In the genomic region with DNA sequence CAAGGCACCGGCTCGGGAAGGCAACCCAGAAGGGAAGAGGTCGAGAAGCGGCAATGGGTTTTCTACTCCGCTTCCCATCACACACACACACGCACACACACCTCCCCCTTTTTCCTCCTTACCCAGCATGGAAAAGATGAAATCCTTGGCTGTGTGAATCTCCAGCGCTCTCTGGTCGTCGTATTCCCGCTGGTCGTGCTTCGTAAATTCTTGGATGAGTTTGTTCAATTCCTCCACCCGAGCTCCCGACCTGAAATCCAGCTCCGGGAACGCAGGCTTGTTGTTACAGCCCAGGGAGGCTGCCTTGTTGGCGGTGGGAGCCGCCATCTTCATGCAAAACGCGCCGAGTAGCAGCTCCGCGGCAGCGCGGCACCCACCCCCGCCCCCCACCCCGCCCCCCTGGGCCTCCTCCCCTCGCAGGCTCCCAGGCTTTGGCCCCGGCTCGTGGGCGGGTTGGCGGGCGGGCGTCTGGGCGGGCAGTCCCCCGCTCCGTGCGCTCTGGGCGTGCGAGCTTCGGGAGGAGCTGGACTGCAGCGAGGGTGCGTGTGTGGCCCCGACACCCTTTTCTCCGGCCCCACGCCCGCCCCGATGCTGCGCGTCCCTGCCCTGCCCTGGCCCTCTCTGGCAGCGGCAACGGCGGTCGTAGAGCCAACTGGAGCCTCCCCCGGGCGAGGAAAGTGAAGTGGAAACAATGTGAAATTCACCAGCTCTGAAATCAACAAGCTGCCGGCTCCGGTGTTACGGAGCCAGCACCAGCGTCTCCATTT, we compare ENCODE assay signal across 8 cellular contexts. TPM values are rescaled to one million over a fixed set of nuclear protein-coding genes. Genes with fewer than 3 reads are reported as not detected.
DNase-seq lines count a peak whose midpoint lies in the region; ATAC-seq and TF ChIP-seq lines count a peak whose summit lies in the region.

A gene with protein sequence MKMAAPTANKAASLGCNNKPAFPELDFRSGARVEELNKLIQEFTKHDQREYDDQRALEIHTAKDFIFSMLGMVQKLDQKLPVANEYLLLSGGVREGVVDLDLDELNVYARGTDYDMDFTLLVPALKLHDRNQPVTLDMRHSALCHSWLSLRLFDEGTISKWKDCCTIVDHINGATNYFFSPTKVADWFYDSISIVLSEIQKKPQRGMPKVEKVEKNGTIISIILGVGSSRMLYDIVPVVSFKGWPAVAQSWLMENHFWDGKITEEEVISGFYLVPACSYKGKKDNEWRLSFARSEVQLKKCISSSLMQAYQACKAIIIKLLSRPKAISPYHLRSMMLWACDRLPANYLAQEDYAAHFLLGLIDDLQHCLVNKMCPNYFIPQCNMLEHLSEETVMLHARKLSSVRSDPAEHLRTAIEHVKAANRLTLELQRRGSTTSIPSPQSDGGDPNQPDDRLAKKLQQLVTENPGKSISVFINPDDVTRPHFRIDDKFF (minus strand): TSS at position 349 of the 767 bp plus-strand sequence. CDS start 16 bp downstream, at position 333.

- peak within 1 kb of the TSS; percentile 76 for H3K4me3 ChIP-seq in NT2/D1 (ENCODE audit: insufficient read length, low read depth)
- H3K4me3 ChIP-seq in esophagus muscularis mucosa = peak within 1 kb of the TSS; percentile 80 to 86 (median 84)
- H3K4me3 ChIP-seq in mucosa of stomach (ENCODE audit: low read length) = peak within 1 kb of the TSS; percentile 96

- peaks cover 17% of the 10 kb centered on the region for H3K27me3 Mint-ChIP-seq in activated T-helper 1 cell treated with anti-CD3 and anti-CD28 coated beads, Interleukin-12 subunit alpha, Interleukin-12 subunit beta, Interleukin-2, Interleukin-4 antibody, amounts not matched to agents 30 ng/mL and 10 ng/mL and 1 ng/mL, durations not matched to agents 14 hours and 24 hours and 36 hours (ENCODE audit: insufficient read depth)

- ATAC-seq in GM21423 (IDR thresholded peaks at IDR 0.05; ENCODE audit: unreplicated experiment) = peak; percentile 51

- H3K9me3 Mint-ChIP-seq in activated T-helper 1 cell treated with anti-CD3 and anti-CD28 coated beads, Interleukin-12 subunit alpha, Interleukin-12 subunit beta, Interleukin-2, Interleukin-4 antibody, amounts not matched to agents 30 ng/mL and 10 ng/mL and 1 ng/mL, durations not matched to agents 14 hours and 24 hours and 36 hours = no peaks in the 10 kb centered on the region

- peaks cover 46% of the 10 kb centered on the region for H3K4me1 Mint-ChIP-seq in activated T-helper 1 cell treated with anti-CD3 and anti-CD28 coated beads, Interleukin-12 subunit alpha, Interleukin-12 subunit beta, Interleukin-2, Interleukin-4 antibody, amounts not matched to agents 30 ng/mL and 10 ng/mL and 1 ng/mL, durations not matched to agents 14 hours and 24 hours and 36 hours (ENCODE audit: low read depth)

- H3K36me3 ChIP-seq in NT2/D1 (ENCODE audit: insufficient read depth, insufficient read length, low read length) (no peaks in the 10 kb centered on the region), esophagus muscularis mucosa (no peaks in the 10 kb centered on the region), mucosa of stomach (ENCODE audit: control insufficient read depth, insufficient read depth, low read length) (no peaks in the 10 kb centered on the region)

- peak in 2 of 3 experiments; percentile 4 to 8 for TF ChIP-seq CTCF in esophagus muscularis mucosa (IDR thresholded peaks at IDR 0.05)

- no peak for TF ChIP-seq POLR2A in esophagus muscularis mucosa (IDR thresholded peaks at IDR 0.05; ENCODE audit: low read depth)

- H3K4me1 ChIP-seq in NT2/D1 (ENCODE audit: insufficient read depth, insufficient read length) (peaks cover 5% of the 10 kb centered on the region), esophagus muscularis mucosa (peaks cover 27 to 62% (median 49%) of the 10 kb centered on the region in 4 donors), mucosa of stomach (ENCODE audit: control insufficient read depth, insufficient read depth, low read length) (peaks cover 16% of the 10 kb centered on the region)

- H3K36me3 Mint-ChIP-seq in activated T-helper 1 cell treated with anti-CD3 and anti-CD28 coated beads, Interleukin-12 subunit alpha, Interleukin-12 subunit beta, Interleukin-2, Interleukin-4 antibody, amounts not matched to agents 30 ng/mL and 10 ng/mL and 1 ng/mL, durations not matched to agents 14 hours and 24 hours and 36 hours (ENCODE audit: low read depth) = peaks cover 12% of the 10 kb centered on the region

- H3K27ac ChIP-seq in esophagus muscularis mucosa (replicated peaks in 1 of 4) = peak within 1 kb of the TSS; percentile 91 to 96 (median 94)

- peak within 1 kb of the TSS; percentile 87 for H3K9ac ChIP-seq in NT2/D1 (ENCODE audit: insufficient read length, low read depth)
- H3K9ac ChIP-seq in mucosa of stomach (ENCODE audit: low read length) = peak within 1 kb of the TSS; percentile 86

- intact Hi-C loops in activated T-helper 1 cell treated with anti-CD3 and anti-CD28 coated beads, Interleukin-12 subunit alpha, Interleukin-12 subunit beta, Interleukin-2, Interleukin-4 antibody, amounts not matched to agents 30 ng/mL and 10 ng/mL and 1 ng/mL, durations not matched to agents 14 hours and 24 hours and 36 hours (cut with micrococcal nuclease) = loop anchor here (1.0 to 5.0 kb wide), 10 partner anchors 17 to 350 kb away; no protein-coding TSS in a partner anchor
- intact Hi-C loops in esophagus muscularis mucosa (cut with DNase I) = loop anchor here (2.0 to 5.0 kb wide), 3 partner anchors 85 to 125 kb away; no protein-coding TSS in a partner anchor

- WGBS in esophagus muscularis mucosa = 1% methylated on average over 34 of the region's 60 CpGs

- DNase-seq in DMS53 (lab: John Stamatoyannopoulos, UW) = peak; percentile 87
- peak; percentile 85 for DNase-seq in HT1080 (ENCODE audit: low read depth)
- DNase-seq in NT2/D1 (ENCODE audit: low read depth, low spot score) = peak; percentile 52
- peak; percentile 73 for DNase-seq in activated T-helper 1 cell treated with anti-CD3 and anti-CD28 coated beads, Interleukin-12 subunit alpha, Interleukin-12 subunit beta, Interleukin-2, Interleukin-4 antibody, amounts not matched to agents 30 ng/mL and 10 ng/mL and 1 ng/mL, durations not matched to agents 14 hours and 24 hours and 36 hours (ENCODE audit: low spot score)
- peak; percentile 93 for DNase-seq in esophagus muscularis mucosa (ENCODE audit: extremely low spot score)
- peak; percentile 79 for DNase-seq in stimulated activated naive CD4-positive, alpha-beta T cell treated with Interleukin-2 at 50 U/mL for 16 hours (lab: John Stamatoyannopoulos, UW)

- H3K27me3 ChIP-seq in NT2/D1 (ENCODE audit: insufficient read depth, insufficient read length) = peaks cover 3% of the 10 kb centered on the region
- no peaks in the 10 kb centered on the region for H3K27me3 ChIP-seq in esophagus muscularis mucosa
- H3K27me3 ChIP-seq in mucosa of stomach (ENCODE audit: control insufficient read depth, insufficient read depth, low read length) = no peaks in the 10 kb centered on the region

- H3K9me3 ChIP-seq in NT2/D1 (ENCODE audit: insufficient read depth, low read length) (no peaks in the 10 kb centered on the region), esophagus muscularis mucosa (no peaks in the 10 kb centered on the region), mucosa of stomach (ENCODE audit: control insufficient read depth, low read length) (no peaks in the 10 kb centered on the region)

- no peak for TF ChIP-seq EP300 in esophagus muscularis mucosa (IDR thresholded peaks at IDR 0.05)

- peak within 1 kb of the TSS; percentile 96 for H3K27ac Mint-ChIP-seq in activated T-helper 1 cell treated with anti-CD3 and anti-CD28 coated beads, Interleukin-12 subunit alpha, Interleukin-12 subunit beta, Interleukin-2, Interleukin-4 antibody, amounts not matched to agents 30 ng/mL and 10 ng/mL and 1 ng/mL, durations not matched to agents 14 hours and 24 hours and 36 hours

- H3K4me3 Mint-ChIP-seq in activated T-helper 1 cell treated with anti-CD3 and anti-CD28 coated beads, Interleukin-12 subunit alpha, Interleukin-12 subunit beta, Interleukin-2, Interleukin-4 antibody, amounts not matched to agents 30 ng/mL and 10 ng/mL and 1 ng/mL, durations not matched to agents 14 hours and 24 hours and 36 hours = peak within 1 kb of the TSS; percentile 95

RNA-seq across cellular contexts. Expression of the gene that starts here (rescaled TPM):
- 16.1 and 17.8 TPM in 2 replicates for total RNA-seq in HT1080 (2014; rRNA removed; shearing (Covaris generic))
- polyA plus RNA-seq in HT1080 (2015; cell fraction: cytosol; rRNA removed) = 19.4 and 19.9 TPM in 2 replicates
- polyA plus RNA-seq in HT1080 (2015; cell fraction: nucleus; rRNA removed) = 23.4 and 24.7 TPM in 2 replicates
- 17.0 and 18.0 TPM in 2 replicates for total RNA-seq in activated T-helper 1 cell treated with anti-CD3 and anti-CD28 coated beads, Interleukin-12 subunit alpha, Interleukin-12 subunit beta, Interleukin-2, Interleukin-4 antibody, amounts not matched to agents 30 ng/mL and 10 ng/mL and 1 ng/mL, durations not matched to agents 14 hours and 24 hours and 36 hours
- total RNA-seq in esophagus muscularis mucosa = 10 to 100 TPM in 1 of 4 donors, 1 to 10 TPM in 3; 5.4 to 11.5 (median 8.2) TPM

Comparison
In these comparisons a context has a peak if more than half of its experiments do, and no peak if none do; other contexts are left out.
1. Peak in every context shown above with its lines: DNase-seq, ATAC-seq, H3K4me3 ChIP-seq and H3K27ac ChIP-seq.